ENCODE assay signal across 6 cellular contexts in the genomic region with DNA sequence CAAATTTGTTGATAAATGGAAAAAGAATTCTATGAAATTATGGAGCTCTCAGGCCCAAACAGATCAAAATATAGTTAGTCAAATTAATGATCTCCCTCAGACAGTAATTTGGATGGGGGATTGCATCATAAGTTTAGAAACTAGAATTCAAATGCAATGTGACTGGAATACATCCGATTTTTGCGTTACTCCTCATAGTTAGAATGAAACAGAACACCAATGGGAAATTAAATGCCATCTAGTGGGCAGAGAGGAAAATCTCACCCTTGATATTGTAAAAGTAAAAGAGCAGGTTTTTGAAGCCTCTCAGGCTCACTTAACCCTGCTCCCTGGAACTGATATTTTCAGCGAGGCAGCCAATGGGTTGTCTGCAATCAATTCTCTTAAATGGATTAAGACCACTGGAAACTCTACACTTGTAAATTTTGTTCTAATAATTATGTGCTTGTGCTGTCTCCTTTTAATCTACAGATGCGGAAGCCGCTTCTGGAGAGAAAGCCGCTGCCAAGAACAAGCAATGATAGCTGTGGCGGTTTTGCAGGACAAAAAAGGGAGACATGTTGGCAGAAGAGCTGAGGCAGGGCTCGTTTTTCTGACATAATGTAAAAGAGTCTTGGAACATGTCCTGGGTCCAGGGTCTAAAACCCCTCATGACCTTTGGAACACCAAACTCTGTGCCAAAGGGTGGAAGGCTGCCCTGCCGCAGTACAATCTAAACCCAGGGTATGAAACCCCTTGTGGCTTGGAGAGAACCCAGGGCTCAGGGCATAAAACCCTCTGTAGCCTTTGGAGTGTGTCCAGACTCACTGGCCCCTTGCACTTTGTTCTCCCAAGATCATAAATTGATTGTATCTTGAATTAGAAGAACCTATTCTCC. TPM values are rescaled to one million over a fixed set of nuclear protein-coding genes. Genes with fewer than 3 reads are reported as not detected.
DNase-seq lines count a peak whose midpoint lies in the region; ATAC-seq, FAIRE-seq and TF ChIP-seq lines count a peak whose summit lies in the region.

No MANE protein-coding gene starts in this region.

- H4K20me1 ChIP-seq in GM12878 (ENCODE audit: control insufficient read depth, insufficient read depth) (no peaks in the 10 kb centered on the region), neural progenitor cell (ENCODE audit: low read depth) (peaks cover 4% of the 10 kb centered on the region)

- TF ChIP-seq EP300 in GM12878 (IDR thresholded peaks at IDR 0.05; ENCODE audit: borderline replicate concordance in 1 of 2, control insufficient read depth in 1 of 2, low read depth in 2 of 2, low read length in 2 of 2) = no peak

- H3K4me3 ChIP-seq in cardiac muscle cell (no peak overlapping the region), GM12878 (no peak overlapping the region), neural progenitor cell (no peak overlapping the region)

- intact Hi-C loops in Right ventricle myocardium superior (cut with DNase I) = no loop called here
- intact Hi-C loops in GM12878 (cut with micrococcal nuclease; ENCODE audit: unreplicated experiment) = loop anchor here (2.0 kb wide), 1 partner anchor 165 kb away; no protein-coding TSS in a partner anchor

- no peak overlapping the region for H3K27ac Mint-ChIP-seq in neural progenitor cell

- TF ChIP-seq RAD21 in GM12878 (IDR thresholded peaks at IDR 0.05; ENCODE audit: insufficient read depth, low read depth, low read length) = peak; percentile 24; the same call in 1 of the 2 replicates

- no peaks in the 10 kb centered on the region for H3K4me1 Mint-ChIP-seq in neural progenitor cell

- peaks cover 49% of the 10 kb centered on the region for H3K36me3 Mint-ChIP-seq in neural progenitor cell

- H3K36me3 ChIP-seq in cardiac muscle cell (peaks cover 11% of the 10 kb centered on the region), GM12878 (ENCODE audit: control insufficient read depth in 2 of 2, insufficient read depth in 2 of 2, low read length in 1 of 2) (peaks cover 0 to 3% of the 10 kb centered on the region in 2 experiments; a peak in 3 of 4 replicates), neural progenitor cell (no peaks in the 10 kb centered on the region)

- no peaks in the 10 kb centered on the region for H3F3A ChIP-seq in neural progenitor cell (ENCODE audit: low read depth)

- no peak for ATAC-seq in Right ventricle myocardium superior (ENCODE audit: poor library complexity)
- ATAC-seq in GM12878 = peak; percentile 64
- no peak for ATAC-seq in GM18868 (IDR thresholded peaks at IDR 0.05; ENCODE audit: unreplicated experiment)

- RAD21 ChIA-PET in GM12878 (lab: Charles Lee; ENCODE audit: unreplicated experiment) = no interaction called here

- H3K27me3 ChIP-seq in cardiac muscle cell (no peaks in the 10 kb centered on the region), GM12878 (replicated peaks in 1 of 2; ENCODE audit: control insufficient read depth in 2 of 2, insufficient read depth in 2 of 2, low read length in 1 of 2) (no peaks in the 10 kb centered on the region), neural progenitor cell (no peaks in the 10 kb centered on the region)

- H3K9me3 ChIP-seq in cardiac muscle cell (ENCODE audit: low read depth) (no peaks in the 10 kb centered on the region), GM12878 (replicated peaks; ENCODE audit: control insufficient read depth, insufficient read depth, low read length) (peaks cover 1% of the 10 kb centered on the region), neural progenitor cell (ENCODE audit: low read depth) (no peaks in the 10 kb centered on the region)

- H3K27ac ChIP-seq in cardiac muscle cell (no peak overlapping the region), GM12878 (ENCODE audit: control insufficient read depth, insufficient read depth) (no peak overlapping the region), neural progenitor cell (no peak overlapping the region)

- CTCF ChIA-PET in GM12878 (lab: Yijun Ruan, JAX) = interaction anchor here (0.6 to 1.3 kb wide), 5 partner anchors 9 to 496 kb away, joined by 3 to 5 read pairs (median 3); no protein-coding TSS in a partner anchor

- DNase-seq in cardiac muscle cell (ENCODE audit: low read depth in 1 of 2, low spot score in 1 of 2) (peak; percentile 44 to 75), Right ventricle myocardium superior (no peak), GM12878 (ENCODE audit: low read depth, low spot score) (no peak), neural progenitor cell (ENCODE audit: low spot score) (peak; percentile 33), ecto neural progenitor cell (ENCODE audit: low spot score) (no peak)

- POLR2A ChIA-PET in GM12878 (lab: Charles Lee) = no interaction called here

- H3K4me2 ChIP-seq in GM12878 (ENCODE audit: control insufficient read depth, insufficient read depth) (no peak overlapping the region), neural progenitor cell (no peak overlapping the region)

- H2AFZ ChIP-seq in GM12878 (ENCODE audit: control insufficient read depth, low read depth, low read length) (no peak overlapping the region), neural progenitor cell (replicated peaks) (no peak overlapping the region)

- no peak for FAIRE-seq in GM12878 (lab: Jason Lieb, UNC)

- no peak for TF ChIP-seq POLR2A in GM12878 (IDR thresholded peaks at IDR 0.05; ENCODE audit: low read depth, low read length)

- no TSS peak for BruUV-seq in GM12878 (replicated peaks; lab: Mats Ljungman, UMichigan)

- H3K4me1 ChIP-seq in cardiac muscle cell (ENCODE audit: low read depth) (no peaks in the 10 kb centered on the region), GM12878 (ENCODE audit: control insufficient read depth, insufficient read depth, low read length) (no peaks in the 10 kb centered on the region), neural progenitor cell (no peaks in the 10 kb centered on the region)

- H3K27me3 Mint-ChIP-seq in neural progenitor cell (ENCODE audit: insufficient read depth, low read depth) = no peaks in the 10 kb centered on the region

- SMC1A ChIA-PET in GM12878 (lab: Charles Lee; ENCODE audit: uncharacterized antibody, unreplicated experiment) = interaction anchor here (1.1 to 1.6 kb wide), 3 partner anchors 12 to 98 kb away, joined by 3 read pairs; no protein-coding TSS in a partner anchor

- H3K9ac ChIP-seq in GM12878 (ENCODE audit: control insufficient read depth, insufficient read depth, low read length) (no peak overlapping the region), neural progenitor cell (no peak overlapping the region)

- H3K4me3 Mint-ChIP-seq in neural progenitor cell = no peak overlapping the region

- H3K9me3 Mint-ChIP-seq in neural progenitor cell = peaks cover 44% of the 10 kb centered on the region

- 55% methylated on average over 9 of the region's 9 CpGs for WGBS in GM12878 (ENCODE audit: insufficient coverage, insufficient replicate concordance, low lambda C conversion rate, missing lambda C conversion rate)

- H3K79me2 ChIP-seq in GM12878 (ENCODE audit: control insufficient read depth, insufficient read depth, low read length) = no peaks in the 10 kb centered on the region
- H3K79me2 ChIP-seq in neural progenitor cell (ENCODE audit: low read depth) = no peaks in the 10 kb centered on the region

- in situ Hi-C loops in GM12878 (cut with MboI) = no loop called here

- peak; percentile 55 for TF ChIP-seq CTCF in cardiac muscle cell (IDR thresholded peaks at IDR 0.05; ENCODE audit: low read depth, low read length)
- TF ChIP-seq CTCF in GM12878 (IDR thresholded peaks at IDR 0.05 in 2 of 3, conservative IDR thresholded peaks at IDR 0.05 in 1 of 3; ENCODE audit: control insufficient read depth in 2 of 3, extremely low read depth in 1 of 3, insufficient read depth in 1 of 3, low read depth in 3 of 3, low read length in 3 of 3) = peak; percentile 35 to 44 (median 42); a peak in 4 of 6 replicates
- peak; percentile 64 for TF ChIP-seq CTCF in neural progenitor cell (IDR thresholded peaks at IDR 0.05)

RNA-seq across cellular contexts. Expression of gene ZNF417, which starts 12.9 kb away (rescaled TPM):
- total RNA-seq in cardiac muscle cell (11.8 and 17.8 TPM in 2 replicates), Right ventricle myocardium superior (10.0 TPM), GM12878 (2014; rRNA removed) (11.2 and 12.7 TPM in 2 replicates), GM12878 (2014; rRNA removed; fragmentation: Illumina TruSeq; extraction: Trizol) (12.0 and 12.3 TPM in 2 replicates), GM12878 (2021) (11.5 and 11.9 TPM in 2 replicates), neural progenitor cell (ENCODE audit: low replicate concordance) (20.6 and 27.2 TPM in 2 replicates)
- polyA plus RNA-seq in cardiac muscle cell (4.8 and 7.7 TPM in 2 replicates), GM12878 (2011; rRNA removed) (13.6 and 17.0 TPM in 2 replicates), GM12878 (2014; fragmentation: Illumina TruSeq; extraction: Trizol) (6.2 and 7.3 TPM in 2 replicates), GM12878 (2014; fragmentation: Nextera tagmentation; extraction: Ambion mirVana) (1 to 10 TPM; 1.3 to 1.6 TPM), GM12878 (2014; rRNA removed) (5.5 and 7.3 TPM in 2 replicates), GM12878 (2016; fragmentation: Nextera tagmentation; extraction: Ambion mirVana) (1 to 10 TPM; 4.8 to 5.6 TPM)
- 63.3 and 63.4 TPM in 2 replicates for total RNA-seq in GM12878 (2013; cell fraction: nucleolus; rRNA removed)
- 5.3 TPM for polyA plus RNA-seq in GM12878 (2011; ENCODE audit: low read depth)
- polyA plus RNA-seq in GM12878 (2011; cell fraction: cytosol; rRNA removed) = 6.3 and 9.1 TPM in 2 replicates
- polyA plus RNA-seq in GM12878 (2011; cell fraction: nucleus; rRNA removed) = 15.9 and 16.0 TPM in 2 replicates
- 5.7 and 6.0 TPM in 2 replicates for polyA plus RNA-seq in GM12878 (2012)
- polyA minus RNA-seq in GM12878 (2011; rRNA and poly(A)+ RNA removed) = 15.4 and 17.6 TPM in 2 replicates
- 5.2 and 6.9 TPM in 2 replicates for polyA minus RNA-seq in GM12878 (2011; cell fraction: cytosol; rRNA and poly(A)+ RNA removed)
- 10.0 and 12.3 TPM in 2 replicates for polyA minus RNA-seq in GM12878 (2011; cell fraction: nucleus; rRNA and poly(A)+ RNA removed)

RNA-seq across cellular contexts. Expression of gene ZNF814, which starts 14.7 kb away (rescaled TPM):
- total RNA-seq in cardiac muscle cell (13.6 and 14.8 TPM in 2 replicates), Right ventricle myocardium superior (14.2 TPM), GM12878 (2014; rRNA removed) (20.7 and 25.4 TPM in 2 replicates), GM12878 (2014; rRNA removed; fragmentation: Illumina TruSeq; extraction: Trizol) (22.1 and 23.3 TPM in 2 replicates), GM12878 (2021) (16.5 and 20.6 TPM in 2 replicates), neural progenitor cell (ENCODE audit: low replicate concordance) (30.7 and 33.0 TPM in 2 replicates)
- polyA plus RNA-seq in cardiac muscle cell (32.4 and 45.7 TPM in 2 replicates), GM12878 (2011; rRNA removed) (29.2 and 31.0 TPM in 2 replicates), GM12878 (2014; fragmentation: Illumina TruSeq; extraction: Trizol) (10.9 and 14.4 TPM in 2 replicates), GM12878 (2014; fragmentation: Nextera tagmentation; extraction: Ambion mirVana) (10 to 100 TPM; 22.4 to 23.5 TPM), GM12878 (2014; rRNA removed) (12.4 and 16.2 TPM in 2 replicates), GM12878 (2016; fragmentation: Nextera tagmentation; extraction: Ambion mirVana) (10 to 100 TPM; 21.4 to 21.8 TPM)
- 189 TPM in 2 replicates for total RNA-seq in GM12878 (2013; cell fraction: nucleolus; rRNA removed)
- 22.0 TPM for polyA plus RNA-seq in GM12878 (2011; ENCODE audit: low read depth)
- 33.1 and 37.3 TPM in 2 replicates for polyA plus RNA-seq in GM12878 (2011; cell fraction: cytosol; rRNA removed)
- polyA plus RNA-seq in GM12878 (2011; cell fraction: nucleus; rRNA removed) = 25.3 and 28.6 TPM in 2 replicates
- 14.6 and 20.0 TPM in 2 replicates for polyA plus RNA-seq in GM12878 (2012)
- polyA minus RNA-seq in GM12878 (2011; rRNA and poly(A)+ RNA removed) = 64.3 and 70.0 TPM in 2 replicates
- polyA minus RNA-seq in GM12878 (2011; cell fraction: cytosol; rRNA and poly(A)+ RNA removed) = 11.4 and 13.2 TPM in 2 replicates
- polyA minus RNA-seq in GM12878 (2011; cell fraction: nucleus; rRNA and poly(A)+ RNA removed) = 43.5 and 74.2 TPM in 2 replicates

RNA-seq across cellular contexts. Expression of gene ZNF418, which starts 31.7 kb away (rescaled TPM):
- total RNA-seq in cardiac muscle cell = 14.6 and 19.7 TPM in 2 replicates
- polyA plus RNA-seq in cardiac muscle cell = 6.1 and 13.8 TPM in 2 replicates
- 13.5 TPM for total RNA-seq in Right ventricle myocardium superior
- total RNA-seq in GM12878 (2013; cell fraction: nucleolus; rRNA removed) = 31.4 and 34.5 TPM in 2 replicates
- total RNA-seq in GM12878 (2014; rRNA removed) = 0.45 and 0.54 TPM in 2 replicates
- 1.2 and 1.3 TPM in 2 replicates for total RNA-seq in GM12878 (2014; rRNA removed; fragmentation: Illumina TruSeq; extraction: Trizol)
- total RNA-seq in GM12878 (2021) = 0.69 TPM in 2 replicates
- 1.6 TPM for polyA plus RNA-seq in GM12878 (2011; ENCODE audit: low read depth)
- 1.2 and 2.5 TPM in 2 replicates for polyA plus RNA-seq in GM12878 (2011; rRNA removed)
- polyA plus RNA-seq in GM12878 (2011; cell fraction: cytosol; rRNA removed) = 0.69 and 1.5 TPM in 2 replicates
- polyA plus RNA-seq in GM12878 (2011; cell fraction: nucleus; rRNA removed) = 2.4 and 3.2 TPM in 2 replicates
- 2.6 and 2.9 TPM in 2 replicates for polyA plus RNA-seq in GM12878 (2012)
- 0.59 and 2.0 TPM in 2 replicates for polyA plus RNA-seq in GM12878 (2014; fragmentation: Illumina TruSeq; extraction: Trizol)
- under 1 TPM in 1 of 2 experiments, not detected in 1; 0.20 TPM for polyA plus RNA-seq in GM12878 (2014; fragmentation: Nextera tagmentation; extraction: Ambion mirVana)
- polyA plus RNA-seq in GM12878 (2014; rRNA removed) = 0.53 and 1.3 TPM in 2 replicates
- polyA plus RNA-seq in GM12878 (2016; fragmentation: Nextera tagmentation; extraction: Ambion mirVana) = 1 to 10 TPM in 1 of 2 experiments, under 1 TPM in 1; 0.44 to 1.1 TPM
- 2.1 and 2.6 TPM in 2 replicates for polyA minus RNA-seq in GM12878 (2011; rRNA and poly(A)+ RNA removed)
- polyA minus RNA-seq in GM12878 (2011; cell fraction: cytosol; rRNA and poly(A)+ RNA removed) = 1.1 and 1.5 TPM in 2 replicates
- polyA minus RNA-seq in GM12878 (2011; cell fraction: nucleus; rRNA and poly(A)+ RNA removed) = 0.73 and 3.1 TPM in 2 replicates
- total RNA-seq in neural progenitor cell (ENCODE audit: low replicate concordance) = 25.9 and 43.0 TPM in 2 replicates

RNA-seq across cellular contexts. Expression of gene ZNF256, which starts 44.0 kb away (rescaled TPM):
- total RNA-seq in cardiac muscle cell (12.5 and 13.6 TPM in 2 replicates), Right ventricle myocardium superior (9.1 TPM), GM12878 (2014; rRNA removed) (3.3 and 3.8 TPM in 2 replicates), GM12878 (2014; rRNA removed; fragmentation: Illumina TruSeq; extraction: Trizol) (7.5 and 7.6 TPM in 2 replicates), GM12878 (2021) (4.6 and 4.8 TPM in 2 replicates), neural progenitor cell (ENCODE audit: low replicate concordance) (15.9 and 23.2 TPM in 2 replicates)
- polyA plus RNA-seq in cardiac muscle cell (7.0 and 10.0 TPM in 2 replicates), GM12878 (2011; rRNA removed) (7.1 and 10.7 TPM in 2 replicates), GM12878 (2014; fragmentation: Illumina TruSeq; extraction: Trizol) (5.0 and 5.1 TPM in 2 replicates), GM12878 (2014; fragmentation: Nextera tagmentation; extraction: Ambion mirVana) (1 to 10 TPM; 1.0 to 2.9 TPM), GM12878 (2014; rRNA removed) (4.1 and 4.8 TPM in 2 replicates), GM12878 (2016; fragmentation: Nextera tagmentation; extraction: Ambion mirVana) (1 to 10 TPM; 3.3 to 3.8 TPM)
- total RNA-seq in GM12878 (2013; cell fraction: nucleolus; rRNA removed) = 19.3 and 20.7 TPM in 2 replicates
- 8.6 TPM for polyA plus RNA-seq in GM12878 (2011; ENCODE audit: low read depth)
- 4.1 and 4.5 TPM in 2 replicates for polyA plus RNA-seq in GM12878 (2011; cell fraction: cytosol; rRNA removed)
- polyA plus RNA-seq in GM12878 (2011; cell fraction: nucleus; rRNA removed) = 6.7 and 8.1 TPM in 2 replicates
- polyA plus RNA-seq in GM12878 (2012) = 7.0 and 8.6 TPM in 2 replicates
- polyA minus RNA-seq in GM12878 (2011; rRNA and poly(A)+ RNA removed) = 7.1 and 10.8 TPM in 2 replicates
- polyA minus RNA-seq in GM12878 (2011; cell fraction: cytosol; rRNA and poly(A)+ RNA removed) = 2.7 and 3.4 TPM in 2 replicates
- polyA minus RNA-seq in GM12878 (2011; cell fraction: nucleus; rRNA and poly(A)+ RNA removed) = 4.8 and 6.8 TPM in 2 replicates

RNA-seq across cellular contexts. Expression of gene ZNF587, which starts 53.9 kb away (rescaled TPM):
- total RNA-seq in cardiac muscle cell = 14.0 and 17.2 TPM in 2 replicates
- 12.6 and 22.6 TPM in 2 replicates for polyA plus RNA-seq in cardiac muscle cell
- total RNA-seq in Right ventricle myocardium superior = 13.7 TPM
- 91.3 and 96.6 TPM in 2 replicates for total RNA-seq in GM12878 (2013; cell fraction: nucleolus; rRNA removed)
- total RNA-seq in GM12878 (2014; rRNA removed) = 13.1 and 15.2 TPM in 2 replicates
- total RNA-seq in GM12878 (2014; rRNA removed; fragmentation: Illumina TruSeq; extraction: Trizol) = 23.4 and 23.8 TPM in 2 replicates
- 20.2 and 27.8 TPM in 2 replicates for total RNA-seq in GM12878 (2021)
- 10.1 TPM for polyA plus RNA-seq in GM12878 (2011; ENCODE audit: low read depth)
- 20.1 and 22.2 TPM in 2 replicates for polyA plus RNA-seq in GM12878 (2011; rRNA removed)
- polyA plus RNA-seq in GM12878 (2011; cell fraction: cytosol; rRNA removed) = 14.4 and 16.8 TPM in 2 replicates
- polyA plus RNA-seq in GM12878 (2011; cell fraction: nucleus; rRNA removed) = 26.2 and 31.1 TPM in 2 replicates
- polyA plus RNA-seq in GM12878 (2012) = 11.8 and 13.2 TPM in 2 replicates
- 16.4 and 17.7 TPM in 2 replicates for polyA plus RNA-seq in GM12878 (2014; fragmentation: Illumina TruSeq; extraction: Trizol)
- polyA plus RNA-seq in GM12878 (2014; fragmentation: Nextera tagmentation; extraction: Ambion mirVana) = 1 to 10 TPM; 1.9 to 2.6 TPM
- 14.0 and 15.0 TPM in 2 replicates for polyA plus RNA-seq in GM12878 (2014; rRNA removed)
- polyA plus RNA-seq in GM12878 (2016; fragmentation: Nextera tagmentation; extraction: Ambion mirVana) = 1 to 10 TPM; 6.7 to 8.5 TPM
- polyA minus RNA-seq in GM12878 (2011; rRNA and poly(A)+ RNA removed) = 17.7 and 28.5 TPM in 2 replicates
- 16.3 and 22.0 TPM in 2 replicates for polyA minus RNA-seq in GM12878 (2011; cell fraction: cytosol; rRNA and poly(A)+ RNA removed)
- polyA minus RNA-seq in GM12878 (2011; cell fraction: nucleus; rRNA and poly(A)+ RNA removed) = 10.5 and 13.7 TPM in 2 replicates
- 30.4 and 48.2 TPM in 2 replicates for total RNA-seq in neural progenitor cell (ENCODE audit: low replicate concordance)

Comparison
In these comparisons a context has a peak if more than half of its experiments do, and no peak if none do; other contexts are left out.
1. DNase-seq: peak in cardiac muscle cell (2 of 2) and neural progenitor cell (single experiment); none in Right ventricle myocardium superior (single experiment), GM12878 (single experiment) and ecto neural progenitor cell (single experiment).
2. Peak in every context shown above with its lines, with median percentiles within 50 percentile points of each other: CTCF ChIP-seq.